ENCODE assay signal across 14 cellular contexts in genomic region chr1:152037920-152038658, GRCh38. TPM values are rescaled to one million over a fixed set of nuclear protein-coding genes. Genes with fewer than 3 reads are reported as not detected.
DNase-seq lines count a peak whose midpoint lies in the region; ATAC-seq and TF ChIP-seq lines count a peak whose summit lies in the region.
"Had no signal": no experiment of that assay in that cellular context is flagged by ENCODE, and none has a peak within 500 bp of the region (broad histone marks: within the 10 kb centered on the region; RNA-seq: fewer than 3 reads in every experiment).

No MANE protein-coding gene starts in this region.

- intact Hi-C loops in dendritic cell treated with granulocyte-macrophage colony-stimulating factor and Interleukin-4, amounts not matched to agents 40 ng/mL and 50 ng/mL, for 4 days (cut with micrococcal nuclease) = loop anchor here (5.0 kb wide), 1 partner anchor 36 kb away; no protein-coding TSS in a partner anchor
- intact Hi-C loops in testis (cut with DNase I; ENCODE audit: low total_unique reads) = no loop called here
- intact Hi-C loops in mucosa of descending colon (cut with DNase I, micrococcal nuclease) = no loop called here

- no peaks in the 10 kb centered on the region for H3K27me3 Mint-ChIP-seq in activated CD8-positive, alpha-beta memory T cell treated with anti-CD3 and anti-CD28 coated beads, Interleukin-2, amount 10 ng/mL, durations not matched to agents 7 days and 5 days
- H3K27me3 Mint-ChIP-seq in dendritic cell treated with granulocyte-macrophage colony-stimulating factor and Interleukin-4, amounts not matched to agents 40 ng/mL and 50 ng/mL, for 4 days = no peaks in the 10 kb centered on the region

- peak overlapping the region; percentile 65 to 86 for H3K4me3 ChIP-seq in testis
- H3K4me3 ChIP-seq in mucosa of descending colon = no peak overlapping the region

- H3K36me3 Mint-ChIP-seq in activated CD8-positive, alpha-beta memory T cell treated with anti-CD3 and anti-CD28 coated beads, Interleukin-2, amount 10 ng/mL, durations not matched to agents 7 days and 5 days = peaks cover 26% of the 10 kb centered on the region
- H3K36me3 Mint-ChIP-seq in dendritic cell treated with granulocyte-macrophage colony-stimulating factor and Interleukin-4, amounts not matched to agents 40 ng/mL and 50 ng/mL, for 4 days (ENCODE audit: low read depth) = peaks cover 39% of the 10 kb centered on the region
- H3K36me3 Mint-ChIP-seq: natural killer cell had no signal

- H3K36me3 ChIP-seq in testis (ENCODE audit: low read depth, missing control alignments) = no peaks in the 10 kb centered on the region
- H3K36me3 ChIP-seq in mucosa of descending colon (ENCODE audit: low read depth) = no peaks in the 10 kb centered on the region

- CTCF ChIA-PET in activated CD8-positive, alpha-beta memory T cell treated with anti-CD3 and anti-CD28 coated beads, Interleukin-2, amount 10 ng/mL, durations not matched to agents 7 days and 5 days (lab: Charles Lee) = interaction anchor here (2.1 to 4.5 kb wide), 3 partner anchors 9 to 421 kb away, joined by 7 to 72 read pairs (median 20); no protein-coding TSS in a partner anchor

- no peaks in the 10 kb centered on the region for H3K9me3 Mint-ChIP-seq in activated CD8-positive, alpha-beta memory T cell treated with anti-CD3 and anti-CD28 coated beads, Interleukin-2, amount 10 ng/mL, durations not matched to agents 7 days and 5 days (ENCODE audit: low read depth)
- no peaks in the 10 kb centered on the region for H3K9me3 Mint-ChIP-seq in dendritic cell treated with granulocyte-macrophage colony-stimulating factor and Interleukin-4, amounts not matched to agents 40 ng/mL and 50 ng/mL, for 4 days
- H3K9me3 Mint-ChIP-seq: natural killer cell had no signal

- WGBS in testis, 2 donors = 60 to 78% methylated on average over 10 of the region's 10 CpGs

- no peak overlapping the region for H3K27ac ChIP-seq in testis

- H3K9me3 ChIP-seq in testis (no peaks in the 10 kb centered on the region), mucosa of descending colon (no peaks in the 10 kb centered on the region)
- H3K9me3 ChIP-seq: vagina had no signal

- H3K27ac Mint-ChIP-seq in activated CD8-positive, alpha-beta memory T cell treated with anti-CD3 and anti-CD28 coated beads, Interleukin-2, amount 10 ng/mL, durations not matched to agents 7 days and 5 days = no peak overlapping the region
- peak overlapping the region; percentile 100 for H3K27ac Mint-ChIP-seq in dendritic cell treated with granulocyte-macrophage colony-stimulating factor and Interleukin-4, amounts not matched to agents 40 ng/mL and 50 ng/mL, for 4 days

- no peak for TF ChIP-seq POLR2A in testis (IDR thresholded peaks at IDR 0.05)

- no peak for TF ChIP-seq CTCF in testis (IDR thresholded peaks at IDR 0.05)
- TF ChIP-seq CTCF in mucosa of descending colon (IDR thresholded peaks at IDR 0.05) = no peak

- peak overlapping the region; percentile 17 for H3K4me3 Mint-ChIP-seq in activated CD8-positive, alpha-beta memory T cell treated with anti-CD3 and anti-CD28 coated beads, Interleukin-2, amount 10 ng/mL, durations not matched to agents 7 days and 5 days
- no peak overlapping the region for H3K4me3 Mint-ChIP-seq in dendritic cell treated with granulocyte-macrophage colony-stimulating factor and Interleukin-4, amounts not matched to agents 40 ng/mL and 50 ng/mL, for 4 days

- H3K4me1 ChIP-seq in testis (peaks cover 18% of the 10 kb centered on the region), mucosa of descending colon (ENCODE audit: low read depth) (peaks cover 21% of the 10 kb centered on the region)

- H3K4me1 Mint-ChIP-seq in activated CD8-positive, alpha-beta memory T cell treated with anti-CD3 and anti-CD28 coated beads, Interleukin-2, amount 10 ng/mL, durations not matched to agents 7 days and 5 days = peaks cover 29% of the 10 kb centered on the region
- H3K4me1 Mint-ChIP-seq in dendritic cell treated with granulocyte-macrophage colony-stimulating factor and Interleukin-4, amounts not matched to agents 40 ng/mL and 50 ng/mL, for 4 days (ENCODE audit: low read depth) = peaks cover 6% of the 10 kb centered on the region

- ATAC-seq in activated CD8-positive, alpha-beta memory T cell treated with anti-CD3 and anti-CD28 coated beads, Interleukin-2, amount 10 ng/mL, durations not matched to agents 7 days and 5 days = no peak
- ATAC-seq in HG02970 (IDR thresholded peaks at IDR 0.05; ENCODE audit: low FRiP score, unreplicated experiment) (no peak), mucosa of descending colon (no peak)

- H3K27me3 ChIP-seq in testis = no peaks in the 10 kb centered on the region
- H3K27me3 ChIP-seq: vagina had no signal

- DNase-seq in activated CD8-positive, alpha-beta memory T cell treated with anti-CD3 and anti-CD28 coated beads, Interleukin-2, amount 10 ng/mL, durations not matched to agents 7 days and 5 days = no peak
- no peak for DNase-seq in activated CD8-positive, alpha-beta memory T cell treated with anti-CD3 and anti-CD28 coated beads, Interleukin-2, amount 50 U/mL, for 48 hours
- DNase-seq in NCI-H510A (lab: John Stamatoyannopoulos, UW) = peak; percentile 35
- no peak for DNase-seq in testis
- no peak for DNase-seq in mucosa of descending colon
- DNase-seq in activated CD4-positive, alpha-beta T cell treated with anti-CD3 and anti-CD28 coated beads, Interleukin-2, amount 50 U/mL, for 48 hours = no peak
- DNase-seq: activated T-cell treated with anti-CD3 and anti-CD28 coated beads, Interleukin-2, amount 50 U/mL, for 1 hour; natural killer cell; NCI-H2029 treated with DMSO at 0.1 percent for 48 hours; stimulated activated CD4-positive, alpha-beta T cell treated with anti-CD3 and anti-CD28 coated beads, Interleukin-4, amount 100 ng/mL, for 1 hour; SW 1271 had no signal

RNA-seq across cellular contexts. Expression of gene S100A11, which starts 1.3 kb away (rescaled TPM):
- total RNA-seq in activated CD8-positive, alpha-beta memory T cell treated with anti-CD3 and anti-CD28 coated beads, Interleukin-2, amount 10 ng/mL, durations not matched to agents 7 days and 5 days = 100 to 1,000 TPM; 300 to 330 TPM
- total RNA-seq in testis = 10 to 100 TPM; 80.2 to 86.9 TPM
- polyA plus RNA-seq in testis (ENCODE audit: insufficient read depth, low read depth, low replicate concordance) = 275 TPM
- total RNA-seq in mucosa of descending colon = 100 to 1,000 TPM in 1 of 3 donors, 10 to 100 TPM in 2; 88.8 to 230 (median 93.8) TPM

RNA-seq across cellular contexts. Expression of gene S100A10, which starts 44.4 kb away (rescaled TPM):
- total RNA-seq in activated CD8-positive, alpha-beta memory T cell treated with anti-CD3 and anti-CD28 coated beads, Interleukin-2, amount 10 ng/mL, durations not matched to agents 7 days and 5 days = 100 to 1,000 TPM; 333 to 424 TPM
- 100 to 1,000 TPM in 1 of 2 donors, 10 to 100 TPM in 1; 92.4 to 110 TPM for total RNA-seq in testis
- polyA plus RNA-seq in testis (ENCODE audit: insufficient read depth, low read depth, low replicate concordance) = 364 TPM
- total RNA-seq in mucosa of descending colon = 1,000 to 10,000 TPM in 2 of 3 donors, 100 to 1,000 TPM in 1; 540 to 1,335 (median 1,083) TPM

RNA-seq across cellular contexts. Expression of gene TCHHL1, which starts 50.8 kb away (rescaled TPM):
- not detected for total RNA-seq in activated CD8-positive, alpha-beta memory T cell treated with anti-CD3 and anti-CD28 coated beads, Interleukin-2, amount 10 ng/mL, durations not matched to agents 7 days and 5 days
- under 1 TPM in 1 of 2 donors, not detected in 1; 0.12 TPM for total RNA-seq in testis
- not detected for polyA plus RNA-seq in testis (ENCODE audit: insufficient read depth, low read depth, low replicate concordance)
- total RNA-seq in mucosa of descending colon = not detected
- total RNA-seq: natural killer cell, vagina had no signal
